1 cellular context compared by ENCODE assay signal in the genomic region with DNA sequence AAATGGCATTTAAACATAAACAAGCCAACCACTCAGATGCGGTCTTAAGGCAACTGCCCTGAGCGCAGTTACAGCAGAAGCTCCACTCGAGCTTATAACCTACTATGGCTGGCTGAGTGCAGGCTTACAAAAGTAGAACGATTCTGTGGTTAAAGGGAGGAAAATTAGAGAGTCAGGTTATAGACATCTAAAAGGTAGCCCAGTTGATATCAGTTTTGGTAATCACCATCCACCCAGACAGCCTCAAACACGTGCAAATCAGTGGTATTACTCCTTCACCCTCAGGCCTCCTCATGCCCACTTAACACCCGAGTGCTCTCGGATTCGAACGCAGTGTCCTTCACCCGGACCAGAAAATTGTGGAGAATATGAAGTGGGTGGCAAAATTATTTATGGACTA.
TF ChIP-seq lines count a peak whose summit lies in the region.

No MANE protein-coding gene starts in this region.

TF ChIP-seq in SK-N-SH, 30 proteins besides CTCF, POLR2A, EP300 and RAD21 (continued from another document):
- TF ChIP-seq, protein P1, sequence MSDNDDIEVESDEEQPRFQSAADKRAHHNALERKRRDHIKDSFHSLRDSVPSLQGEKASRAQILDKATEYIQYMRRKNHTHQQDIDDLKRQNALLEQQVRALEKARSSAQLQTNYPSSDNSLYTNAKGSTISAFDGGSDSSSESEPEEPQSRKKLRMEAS (IDR thresholded peaks at IDR 0.05; ENCODE audit: low read depth): no peak
- TF ChIP-seq, protein P2, sequence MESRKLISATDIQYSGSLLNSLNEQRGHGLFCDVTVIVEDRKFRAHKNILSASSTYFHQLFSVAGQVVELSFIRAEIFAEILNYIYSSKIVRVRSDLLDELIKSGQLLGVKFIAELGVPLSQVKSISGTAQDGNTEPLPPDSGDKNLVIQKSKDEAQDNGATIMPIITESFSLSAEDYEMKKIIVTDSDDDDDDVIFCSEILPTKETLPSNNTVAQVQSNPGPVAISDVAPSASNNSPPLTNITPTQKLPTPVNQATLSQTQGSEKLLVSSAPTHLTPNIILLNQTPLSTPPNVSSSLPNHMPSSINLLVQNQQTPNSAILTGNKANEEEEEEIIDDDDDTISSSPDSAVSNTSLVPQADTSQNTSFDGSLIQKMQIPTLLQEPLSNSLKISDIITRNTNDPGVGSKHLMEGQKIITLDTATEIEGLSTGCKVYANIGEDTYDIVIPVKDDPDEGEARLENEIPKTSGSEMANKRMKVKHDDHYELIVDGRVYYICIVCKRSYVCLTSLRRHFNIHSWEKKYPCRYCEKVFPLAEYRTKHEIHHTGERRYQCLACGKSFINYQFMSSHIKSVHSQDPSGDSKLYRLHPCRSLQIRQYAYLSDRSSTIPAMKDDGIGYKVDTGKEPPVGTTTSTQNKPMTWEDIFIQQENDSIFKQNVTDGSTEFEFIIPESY (IDR thresholded peaks at IDR 0.05; ENCODE audit: borderline replicate concordance, low read depth): no peak
- TF ChIP-seq SIN3A (IDR thresholded peaks at IDR 0.05; ENCODE audit: borderline replicate concordance, low read depth, low read length): no peak
- TF ChIP-seq, protein P3, sequence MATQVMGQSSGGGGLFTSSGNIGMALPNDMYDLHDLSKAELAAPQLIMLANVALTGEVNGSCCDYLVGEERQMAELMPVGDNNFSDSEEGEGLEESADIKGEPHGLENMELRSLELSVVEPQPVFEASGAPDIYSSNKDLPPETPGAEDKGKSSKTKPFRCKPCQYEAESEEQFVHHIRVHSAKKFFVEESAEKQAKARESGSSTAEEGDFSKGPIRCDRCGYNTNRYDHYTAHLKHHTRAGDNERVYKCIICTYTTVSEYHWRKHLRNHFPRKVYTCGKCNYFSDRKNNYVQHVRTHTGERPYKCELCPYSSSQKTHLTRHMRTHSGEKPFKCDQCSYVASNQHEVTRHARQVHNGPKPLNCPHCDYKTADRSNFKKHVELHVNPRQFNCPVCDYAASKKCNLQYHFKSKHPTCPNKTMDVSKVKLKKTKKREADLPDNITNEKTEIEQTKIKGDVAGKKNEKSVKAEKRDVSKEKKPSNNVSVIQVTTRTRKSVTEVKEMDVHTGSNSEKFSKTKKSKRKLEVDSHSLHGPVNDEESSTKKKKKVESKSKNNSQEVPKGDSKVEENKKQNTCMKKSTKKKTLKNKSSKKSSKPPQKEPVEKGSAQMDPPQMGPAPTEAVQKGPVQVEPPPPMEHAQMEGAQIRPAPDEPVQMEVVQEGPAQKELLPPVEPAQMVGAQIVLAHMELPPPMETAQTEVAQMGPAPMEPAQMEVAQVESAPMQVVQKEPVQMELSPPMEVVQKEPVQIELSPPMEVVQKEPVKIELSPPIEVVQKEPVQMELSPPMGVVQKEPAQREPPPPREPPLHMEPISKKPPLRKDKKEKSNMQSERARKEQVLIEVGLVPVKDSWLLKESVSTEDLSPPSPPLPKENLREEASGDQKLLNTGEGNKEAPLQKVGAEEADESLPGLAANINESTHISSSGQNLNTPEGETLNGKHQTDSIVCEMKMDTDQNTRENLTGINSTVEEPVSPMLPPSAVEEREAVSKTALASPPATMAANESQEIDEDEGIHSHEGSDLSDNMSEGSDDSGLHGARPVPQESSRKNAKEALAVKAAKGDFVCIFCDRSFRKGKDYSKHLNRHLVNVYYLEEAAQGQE (IDR thresholded peaks at IDR 0.05; ENCODE audit: low read depth, low read length): no peak
- TF ChIP-seq, protein P4, sequence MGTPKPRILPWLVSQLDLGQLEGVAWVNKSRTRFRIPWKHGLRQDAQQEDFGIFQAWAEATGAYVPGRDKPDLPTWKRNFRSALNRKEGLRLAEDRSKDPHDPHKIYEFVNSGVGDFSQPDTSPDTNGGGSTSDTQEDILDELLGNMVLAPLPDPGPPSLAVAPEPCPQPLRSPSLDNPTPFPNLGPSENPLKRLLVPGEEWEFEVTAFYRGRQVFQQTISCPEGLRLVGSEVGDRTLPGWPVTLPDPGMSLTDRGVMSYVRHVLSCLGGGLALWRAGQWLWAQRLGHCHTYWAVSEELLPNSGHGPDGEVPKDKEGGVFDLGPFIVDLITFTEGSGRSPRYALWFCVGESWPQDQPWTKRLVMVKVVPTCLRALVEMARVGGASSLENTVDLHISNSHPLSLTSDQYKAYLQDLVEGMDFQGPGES (IDR thresholded peaks at IDR 0.05; ENCODE audit: low read depth, low read length): no peak
- TF ChIP-seq ELF1 (IDR thresholded peaks at IDR 0.05): no peak
- TF ChIP-seq, protein P5, sequence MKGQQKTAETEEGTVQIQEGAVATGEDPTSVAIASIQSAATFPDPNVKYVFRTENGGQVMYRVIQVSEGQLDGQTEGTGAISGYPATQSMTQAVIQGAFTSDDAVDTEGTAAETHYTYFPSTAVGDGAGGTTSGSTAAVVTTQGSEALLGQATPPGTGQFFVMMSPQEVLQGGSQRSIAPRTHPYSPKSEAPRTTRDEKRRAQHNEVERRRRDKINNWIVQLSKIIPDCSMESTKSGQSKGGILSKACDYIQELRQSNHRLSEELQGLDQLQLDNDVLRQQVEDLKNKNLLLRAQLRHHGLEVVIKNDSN (IDR thresholded peaks at IDR 0.05; ENCODE audit: borderline replicate concordance, low read depth): no peak
- no peak for TF ChIP-seq SMC3 (IDR thresholded peaks at IDR 0.05; ENCODE audit: low read depth, low read length)
- TF ChIP-seq YY1 (IDR thresholded peaks at IDR 0.05; ENCODE audit: low read depth): no peak
- TF ChIP-seq MEF2A (IDR thresholded peaks at IDR 0.05; ENCODE audit: borderline replicate concordance, low read depth): no peak
- TF ChIP-seq, protein P6, sequence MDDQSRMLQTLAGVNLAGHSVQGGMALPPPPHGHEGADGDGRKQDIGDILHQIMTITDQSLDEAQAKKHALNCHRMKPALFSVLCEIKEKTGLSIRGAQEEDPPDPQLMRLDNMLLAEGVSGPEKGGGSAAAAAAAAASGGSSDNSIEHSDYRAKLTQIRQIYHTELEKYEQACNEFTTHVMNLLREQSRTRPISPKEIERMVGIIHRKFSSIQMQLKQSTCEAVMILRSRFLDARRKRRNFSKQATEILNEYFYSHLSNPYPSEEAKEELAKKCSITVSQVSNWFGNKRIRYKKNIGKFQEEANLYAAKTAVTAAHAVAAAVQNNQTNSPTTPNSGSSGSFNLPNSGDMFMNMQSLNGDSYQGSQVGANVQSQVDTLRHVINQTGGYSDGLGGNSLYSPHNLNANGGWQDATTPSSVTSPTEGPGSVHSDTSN (IDR thresholded peaks at IDR 0.05): no peak
- no peak for TF ChIP-seq MXI1 (IDR thresholded peaks at IDR 0.05; ENCODE audit: low read depth, low read length)
- TF ChIP-seq TAF1 (IDR thresholded peaks at IDR 0.05; ENCODE audit: borderline replicate concordance, low read depth, low read length): no peak
- TF ChIP-seq TCF12 (IDR thresholded peaks at IDR 0.05): no peak
- no peak for TF ChIP-seq RCOR1 (IDR thresholded peaks at IDR 0.05; ENCODE audit: low read length)
- TF ChIP-seq RXRA (IDR thresholded peaks at IDR 0.05; ENCODE audit: borderline replicate concordance, low read depth): no peak
- TF ChIP-seq FOXM1 (IDR thresholded peaks at IDR 0.05; ENCODE audit: low read depth): no peak
- TF ChIP-seq, protein P7, sequence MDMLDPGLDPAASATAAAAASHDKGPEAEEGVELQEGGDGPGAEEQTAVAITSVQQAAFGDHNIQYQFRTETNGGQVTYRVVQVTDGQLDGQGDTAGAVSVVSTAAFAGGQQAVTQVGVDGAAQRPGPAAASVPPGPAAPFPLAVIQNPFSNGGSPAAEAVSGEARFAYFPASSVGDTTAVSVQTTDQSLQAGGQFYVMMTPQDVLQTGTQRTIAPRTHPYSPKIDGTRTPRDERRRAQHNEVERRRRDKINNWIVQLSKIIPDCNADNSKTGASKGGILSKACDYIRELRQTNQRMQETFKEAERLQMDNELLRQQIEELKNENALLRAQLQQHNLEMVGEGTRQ (IDR thresholded peaks at IDR 0.05; ENCODE audit: borderline replicate concordance, low read depth, low read length): no peak
- TF ChIP-seq RFX5 (IDR thresholded peaks at IDR 0.05; ENCODE audit: low read length): no peak
